1 cellular context compared by ENCODE assay signal in the genomic region with DNA sequence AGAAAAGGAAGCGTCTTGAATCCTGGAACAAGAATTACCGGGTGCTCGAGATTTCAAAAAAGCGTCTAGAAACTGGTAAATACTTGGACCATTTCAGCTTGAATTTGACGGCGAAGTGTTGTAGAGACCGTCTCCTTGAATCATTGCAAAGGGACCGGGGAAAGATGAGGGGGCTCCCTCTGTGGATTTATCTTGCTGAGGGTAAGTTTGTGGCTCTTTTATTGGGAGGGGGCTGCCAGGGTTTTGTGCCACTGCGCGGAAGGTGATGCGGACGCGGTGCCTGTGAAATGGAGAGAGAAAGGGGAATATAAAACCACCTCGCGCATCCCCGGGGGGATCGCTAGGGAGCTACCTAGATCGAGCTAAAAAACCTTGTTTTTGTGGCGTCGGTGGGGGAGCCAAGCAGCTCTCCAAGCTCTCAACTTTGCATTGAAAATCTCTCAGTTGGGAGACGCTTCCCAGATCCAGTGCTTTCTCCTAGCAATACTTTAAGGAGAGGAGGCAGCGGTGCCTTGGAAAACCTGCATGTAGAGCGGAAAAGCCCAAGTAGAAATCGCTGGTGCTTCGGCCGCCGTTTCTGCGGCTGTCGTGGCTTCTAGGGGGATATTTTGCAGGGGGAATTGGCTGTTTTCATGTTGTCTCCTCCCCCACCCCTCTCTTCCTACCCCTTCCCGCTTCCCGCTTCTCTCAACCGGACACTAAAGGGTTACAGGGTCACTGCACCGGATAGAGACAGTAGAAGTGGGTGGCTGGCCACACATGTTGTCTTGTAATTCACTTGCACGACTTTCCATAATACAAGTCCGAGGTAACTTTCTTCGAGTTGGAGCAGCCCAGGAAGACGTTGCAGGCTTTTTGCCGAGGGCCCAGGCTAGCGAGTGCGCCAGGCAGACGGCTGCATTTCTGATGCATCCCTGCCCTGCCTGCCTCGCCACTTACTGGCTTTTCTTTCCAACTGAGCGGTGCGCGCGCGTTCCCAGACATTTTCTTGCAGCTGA.
TF ChIP-seq lines count a peak whose summit lies in the region.

No MANE protein-coding gene starts in this region.

TF ChIP-seq in H1, 55 proteins besides CTCF, POLR2A, EP300 and RAD21 (continued from another document):
- TF ChIP-seq, protein P1, sequence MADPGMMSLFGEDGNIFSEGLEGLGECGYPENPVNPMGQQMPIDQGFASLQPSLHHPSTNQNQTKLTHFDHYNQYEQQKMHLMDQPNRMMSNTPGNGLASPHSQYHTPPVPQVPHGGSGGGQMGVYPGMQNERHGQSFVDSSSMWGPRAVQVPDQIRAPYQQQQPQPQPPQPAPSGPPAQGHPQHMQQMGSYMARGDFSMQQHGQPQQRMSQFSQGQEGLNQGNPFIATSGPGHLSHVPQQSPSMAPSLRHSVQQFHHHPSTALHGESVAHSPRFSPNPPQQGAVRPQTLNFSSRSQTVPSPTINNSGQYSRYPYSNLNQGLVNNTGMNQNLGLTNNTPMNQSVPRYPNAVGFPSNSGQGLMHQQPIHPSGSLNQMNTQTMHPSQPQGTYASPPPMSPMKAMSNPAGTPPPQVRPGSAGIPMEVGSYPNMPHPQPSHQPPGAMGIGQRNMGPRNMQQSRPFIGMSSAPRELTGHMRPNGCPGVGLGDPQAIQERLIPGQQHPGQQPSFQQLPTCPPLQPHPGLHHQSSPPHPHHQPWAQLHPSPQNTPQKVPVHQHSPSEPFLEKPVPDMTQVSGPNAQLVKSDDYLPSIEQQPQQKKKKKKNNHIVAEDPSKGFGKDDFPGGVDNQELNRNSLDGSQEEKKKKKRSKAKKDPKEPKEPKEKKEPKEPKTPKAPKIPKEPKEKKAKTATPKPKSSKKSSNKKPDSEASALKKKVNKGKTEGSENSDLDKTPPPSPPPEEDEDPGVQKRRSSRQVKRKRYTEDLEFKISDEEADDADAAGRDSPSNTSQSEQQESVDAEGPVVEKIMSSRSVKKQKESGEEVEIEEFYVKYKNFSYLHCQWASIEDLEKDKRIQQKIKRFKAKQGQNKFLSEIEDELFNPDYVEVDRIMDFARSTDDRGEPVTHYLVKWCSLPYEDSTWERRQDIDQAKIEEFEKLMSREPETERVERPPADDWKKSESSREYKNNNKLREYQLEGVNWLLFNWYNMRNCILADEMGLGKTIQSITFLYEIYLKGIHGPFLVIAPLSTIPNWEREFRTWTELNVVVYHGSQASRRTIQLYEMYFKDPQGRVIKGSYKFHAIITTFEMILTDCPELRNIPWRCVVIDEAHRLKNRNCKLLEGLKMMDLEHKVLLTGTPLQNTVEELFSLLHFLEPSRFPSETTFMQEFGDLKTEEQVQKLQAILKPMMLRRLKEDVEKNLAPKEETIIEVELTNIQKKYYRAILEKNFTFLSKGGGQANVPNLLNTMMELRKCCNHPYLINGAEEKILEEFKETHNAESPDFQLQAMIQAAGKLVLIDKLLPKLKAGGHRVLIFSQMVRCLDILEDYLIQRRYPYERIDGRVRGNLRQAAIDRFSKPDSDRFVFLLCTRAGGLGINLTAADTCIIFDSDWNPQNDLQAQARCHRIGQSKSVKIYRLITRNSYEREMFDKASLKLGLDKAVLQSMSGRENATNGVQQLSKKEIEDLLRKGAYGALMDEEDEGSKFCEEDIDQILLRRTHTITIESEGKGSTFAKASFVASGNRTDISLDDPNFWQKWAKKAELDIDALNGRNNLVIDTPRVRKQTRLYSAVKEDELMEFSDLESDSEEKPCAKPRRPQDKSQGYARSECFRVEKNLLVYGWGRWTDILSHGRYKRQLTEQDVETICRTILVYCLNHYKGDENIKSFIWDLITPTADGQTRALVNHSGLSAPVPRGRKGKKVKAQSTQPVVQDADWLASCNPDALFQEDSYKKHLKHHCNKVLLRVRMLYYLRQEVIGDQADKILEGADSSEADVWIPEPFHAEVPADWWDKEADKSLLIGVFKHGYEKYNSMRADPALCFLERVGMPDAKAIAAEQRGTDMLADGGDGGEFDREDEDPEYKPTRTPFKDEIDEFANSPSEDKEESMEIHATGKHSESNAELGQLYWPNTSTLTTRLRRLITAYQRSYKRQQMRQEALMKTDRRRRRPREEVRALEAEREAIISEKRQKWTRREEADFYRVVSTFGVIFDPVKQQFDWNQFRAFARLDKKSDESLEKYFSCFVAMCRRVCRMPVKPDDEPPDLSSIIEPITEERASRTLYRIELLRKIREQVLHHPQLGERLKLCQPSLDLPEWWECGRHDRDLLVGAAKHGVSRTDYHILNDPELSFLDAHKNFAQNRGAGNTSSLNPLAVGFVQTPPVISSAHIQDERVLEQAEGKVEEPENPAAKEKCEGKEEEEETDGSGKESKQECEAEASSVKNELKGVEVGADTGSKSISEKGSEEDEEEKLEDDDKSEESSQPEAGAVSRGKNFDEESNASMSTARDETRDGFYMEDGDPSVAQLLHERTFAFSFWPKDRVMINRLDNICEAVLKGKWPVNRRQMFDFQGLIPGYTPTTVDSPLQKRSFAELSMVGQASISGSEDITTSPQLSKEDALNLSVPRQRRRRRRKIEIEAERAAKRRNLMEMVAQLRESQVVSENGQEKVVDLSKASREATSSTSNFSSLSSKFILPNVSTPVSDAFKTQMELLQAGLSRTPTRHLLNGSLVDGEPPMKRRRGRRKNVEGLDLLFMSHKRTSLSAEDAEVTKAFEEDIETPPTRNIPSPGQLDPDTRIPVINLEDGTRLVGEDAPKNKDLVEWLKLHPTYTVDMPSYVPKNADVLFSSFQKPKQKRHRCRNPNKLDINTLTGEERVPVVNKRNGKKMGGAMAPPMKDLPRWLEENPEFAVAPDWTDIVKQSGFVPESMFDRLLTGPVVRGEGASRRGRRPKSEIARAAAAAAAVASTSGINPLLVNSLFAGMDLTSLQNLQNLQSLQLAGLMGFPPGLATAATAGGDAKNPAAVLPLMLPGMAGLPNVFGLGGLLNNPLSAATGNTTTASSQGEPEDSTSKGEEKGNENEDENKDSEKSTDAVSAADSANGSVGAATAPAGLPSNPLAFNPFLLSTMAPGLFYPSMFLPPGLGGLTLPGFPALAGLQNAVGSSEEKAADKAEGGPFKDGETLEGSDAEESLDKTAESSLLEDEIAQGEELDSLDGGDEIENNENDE (IDR thresholded peaks at IDR 0.05; ENCODE audit: insufficient replicate concordance, low read length), result peak; percentile 20
- TF ChIP-seq PHF8 (conservative IDR thresholded peaks at IDR 0.05; ENCODE audit: low read depth, low read length), result peak; percentile 45; the same call in 1 of the 2 replicates
- peak in 1 of 2 experiments; percentile 18; a peak in 1 of 4 replicates for TF ChIP-seq SIN3A (conservative IDR thresholded peaks at IDR 0.05 in 1 of 2, IDR thresholded peaks at IDR 0.05 in 1 of 2; ENCODE audit: low read depth in 1 of 2, low read length in 2 of 2)
- TF ChIP-seq SP1 (IDR thresholded peaks at IDR 0.05; ENCODE audit: low read depth, low read length), result peak; percentile 20; the same call in 1 of the 2 replicates
- 0 out of 2 replicates have a peak, but pooled peaks have one; percentile 34 for TF ChIP-seq YY1 (IDR thresholded peaks at IDR 0.05; ENCODE audit: low read depth, low read length)
- TF ChIP-seq KDM4A (IDR thresholded peaks at IDR 0.05; ENCODE audit: low read depth, low read length, severe bottlenecking), result peak; percentile 48
- TF ChIP-seq TAF7 (optimal IDR thresholded peaks at IDR 0.05; ENCODE audit: borderline replicate concordance, low read depth, low read length), result no peak
- peak; percentile 31; the same call in 1 of the 2 replicates for TF ChIP-seq CREB1 (IDR thresholded peaks at IDR 0.05)
- no peak for TF ChIP-seq EZH2 (IDR thresholded peaks at IDR 0.05; ENCODE audit: low read depth, low read length, severe bottlenecking)
- peak; percentile 90 for TF ChIP-seq ASH2L (IDR thresholded peaks at IDR 0.05; ENCODE audit: low read length)
- no peak for TF ChIP-seq GTF2F1 (IDR thresholded peaks at IDR 0.05; ENCODE audit: borderline replicate concordance, low read depth, low read length)
- peak; percentile 92; the same call in 1 of the 2 replicates for TF ChIP-seq RBBP5 (IDR thresholded peaks at IDR 0.05; ENCODE audit: borderline replicate concordance, low read depth, low read length)
- no peak for TF ChIP-seq SP4 (IDR thresholded peaks at IDR 0.05; ENCODE audit: low read length)
TF ChIP-seq in H1: peak in this region for 12.
